In the genomic region with DNA sequence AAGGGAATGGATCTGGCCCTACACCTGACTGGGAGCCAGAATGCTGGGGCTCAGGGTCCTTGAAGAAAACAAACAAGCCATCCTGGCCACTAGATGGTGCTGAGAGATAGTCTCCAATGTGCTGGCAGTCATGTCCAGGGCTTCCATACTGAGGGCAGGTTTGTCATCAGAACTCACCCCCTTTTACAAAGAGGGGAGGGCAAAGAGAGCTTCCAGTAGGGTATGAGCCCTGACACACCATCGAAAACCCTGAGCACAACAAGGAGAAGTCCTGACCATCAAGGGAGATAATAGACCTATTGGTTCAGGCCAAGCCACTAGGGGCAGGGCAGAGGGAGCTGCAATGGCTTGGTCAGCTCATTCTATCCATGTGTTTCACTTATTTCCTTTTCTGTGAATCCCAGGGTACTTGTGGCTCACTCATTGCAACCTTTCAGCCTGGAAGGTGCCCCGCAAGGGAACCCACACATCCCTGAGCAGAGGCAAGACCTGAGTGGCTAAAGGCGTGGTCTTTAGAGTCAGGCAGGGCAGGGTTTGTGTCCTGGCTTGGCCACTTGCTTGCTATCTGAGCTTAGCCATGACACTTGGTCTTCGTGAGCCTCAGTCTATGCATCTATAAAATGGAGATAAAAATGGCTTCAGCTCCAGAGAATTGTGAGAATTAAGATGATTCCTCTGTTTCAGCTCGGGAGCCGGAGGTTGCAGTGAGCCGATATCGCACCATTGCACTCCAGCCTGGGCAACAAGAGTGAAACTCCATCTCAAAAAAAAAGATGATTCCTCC, we compare ENCODE assay signal across 8 cellular contexts. TPM values are rescaled to one million over a fixed set of nuclear protein-coding genes. Genes with fewer than 3 reads are reported as not detected.
A peak's percentile ranks its signal among the peaks of the same experiment; 100 is the strongest.
DNase-seq lines count a peak whose midpoint lies in the region; ATAC-seq and TF ChIP-seq lines count a peak whose summit lies in the region.

No MANE protein-coding gene starts in this region.

- H3K4me3 ChIP-seq in KMS-11 (IDR thresholded peaks at IDR 0.05; ENCODE audit: insufficient read depth, low read depth, low read length) (no peak overlapping the region), brain microvascular endothelial cell (ENCODE audit: low read depth, low read length) (no peak overlapping the region)

- TF ChIP-seq CTCF in KMS-11 (conservative IDR thresholded peaks at IDR 0.05; ENCODE audit: low read depth, low read length) (peak; percentile 83), brain microvascular endothelial cell (IDR thresholded peaks at IDR 0.05; ENCODE audit: low read depth, low read length, missing control alignments) (peak; percentile 83)

- peaks cover 10% of the 10 kb centered on the region for H3K4me1 ChIP-seq in KMS-11 (ENCODE audit: low read depth, poor library complexity, severe bottlenecking)

- no peaks in the 10 kb centered on the region for H3K36me3 ChIP-seq in KMS-11 (ENCODE audit: insufficient read depth)
- H3K36me3 ChIP-seq in brain microvascular endothelial cell (replicated peaks): no peaks in the 10 kb centered on the region

- H4K20me1 ChIP-seq in KMS-11 (ENCODE audit: insufficient read depth): no peaks in the 10 kb centered on the region

- H3K9ac ChIP-seq in KMS-11: no peak overlapping the region

- no peaks in the 10 kb centered on the region for H3K27me3 ChIP-seq in KMS-11 (ENCODE audit: insufficient read depth, low read depth)
- peaks cover 22% of the 10 kb centered on the region for H3K27me3 ChIP-seq in brain microvascular endothelial cell (replicated peaks)

- in situ Hi-C loops in brain microvascular endothelial cell (cut with HindIII; ENCODE audit: low pct_ligation_motif_present, low sequenced_read_pairs): no loop called here

- H3K79me2 ChIP-seq in KMS-11 (ENCODE audit: insufficient read depth, low read depth): no peaks in the 10 kb centered on the region

- DNase-seq in SKM-1 (lab: John Stamatoyannopoulos, UW; ENCODE audit: unreplicated experiment) (peak; percentile 9), SKM-1 treated with dmso at 0.1 percent for 144 hours (lab: John Stamatoyannopoulos, UW; ENCODE audit: unreplicated experiment) (no peak), RPMI7951 (ENCODE audit: low read depth) (peak; percentile 54), brain microvascular endothelial cell (peak; percentile 39), iPS-NIHi7 (ENCODE audit: extremely low spot score) (peak; percentile 73)
- peak; percentile 18 to 23 for DNase-seq in stimulated activated CD4-positive, alpha-beta T cell treated with anti-CD3 and anti-CD28 coated beads, Interleukin-15, amount 100 ng/mL, for 48 hours (ENCODE audit: low read depth in 2 of 2)

- H3K27ac ChIP-seq in KMS-11 (no peak overlapping the region), brain microvascular endothelial cell (no peak overlapping the region)

- no peak overlapping the region for H3K4me2 ChIP-seq in KMS-11

- peak overlapping the region; percentile 53; the same call in 1 of the 2 replicates for H2AFZ ChIP-seq in KMS-11 (ENCODE audit: low read depth)

- ATAC-seq in GM21360 (IDR thresholded peaks at IDR 0.05; ENCODE audit: unreplicated experiment): no peak

RNA-seq across cellular contexts. Expression of a gene that starts 6.2 kb away (rescaled TPM):
- 2.3 and 2.6 TPM in 2 replicates for total RNA-seq in RPMI7951 (2014; rRNA removed; shearing (Covaris generic))

RNA-seq across cellular contexts. Expression of a gene that starts 38.3 kb away (rescaled TPM):
- total RNA-seq in RPMI7951 (2014; rRNA removed; shearing (Covaris generic)): 3.7 TPM in 2 replicates
